ENCODE assay signal across 9 cellular contexts in genomic region chr11:88535916-88536547, GRCh38.
A peak's percentile ranks its signal among the peaks of the same experiment; 100 is the strongest.
DNase-seq lines count a peak whose midpoint lies in the region; ATAC-seq and TF ChIP-seq lines count a peak whose summit lies in the region.
"Had no signal": no experiment of that assay in that cellular context is flagged by ENCODE, and none has a peak within 500 bp of the region (broad histone marks: within the 10 kb centered on the region; RNA-seq: fewer than 3 reads in every experiment).

No MANE protein-coding gene starts in this region.

- WGBS in lower leg skin, 2 donors, result 27 to 40% methylated on average over 2 of the region's 2 CpGs

- peak; percentile 38 for ATAC-seq in GM19468 (IDR thresholded peaks at IDR 0.05; ENCODE audit: extremely low read depth, unreplicated experiment)
- peak; percentile 45 for ATAC-seq in effector memory CD8-positive, alpha-beta T cell (replicated peaks)

- TF ChIP-seq POLR2A in lower leg skin (IDR thresholded peaks at IDR 0.05), result no peak

- no peaks in the 10 kb centered on the region for H3K27me3 Mint-ChIP-seq in effector memory CD8-positive, alpha-beta T cell
- H3K27me3 Mint-ChIP-seq: activated naive CD4-positive, alpha-beta T cell treated with anti-CD3 and anti-CD28 coated beads, Interleukin-2, amount 50 U/mL, for 24 hours had no signal

- no peaks in the 10 kb centered on the region for H3K4me1 Mint-ChIP-seq in effector memory CD8-positive, alpha-beta T cell (ENCODE audit: low read depth in 2 of 2)
- H3K4me1 Mint-ChIP-seq: activated naive CD4-positive, alpha-beta T cell treated with anti-CD3 and anti-CD28 coated beads, Interleukin-2, amount 50 U/mL, for 24 hours had no signal

- no peaks in the 10 kb centered on the region for H3K9me3 Mint-ChIP-seq in effector memory CD8-positive, alpha-beta T cell
- H3K9me3 Mint-ChIP-seq: activated naive CD4-positive, alpha-beta T cell treated with anti-CD3 and anti-CD28 coated beads, Interleukin-2, amount 50 U/mL, for 24 hours had no signal

- TF ChIP-seq CTCF in lower leg skin (IDR thresholded peaks at IDR 0.05), result no peak

- DNase-seq in AG08395 (ENCODE audit: low spot score) (peak; percentile 83), HT-29 (ENCODE audit: low spot score) (peak; percentile 72), stromal cell of bone marrow (ENCODE audit: low read depth) (peak; percentile 83), NCI-H1930 (lab: John Stamatoyannopoulos, UW) (no peak), lower leg skin (ENCODE audit: low spot score in 2 of 2) (no peak)
- DNase-seq in effector memory CD8-positive, alpha-beta T cell, result no peak
- DNase-seq in stimulated activated CD4-positive, alpha-beta T cell treated with anti-CD3 and anti-CD28 coated beads, Interleukin-4, amount 100 ng/mL, for 4 hours, result no peak

- H3K4me3 Mint-ChIP-seq in effector memory CD8-positive, alpha-beta T cell, result no peak overlapping the region
- H3K4me3 Mint-ChIP-seq: activated naive CD4-positive, alpha-beta T cell treated with anti-CD3 and anti-CD28 coated beads, Interleukin-2, amount 50 U/mL, for 24 hours had no signal

- H3K4me3 ChIP-seq in lower leg skin (ENCODE audit: low read depth, poor library complexity, severe bottlenecking), result no peak overlapping the region

- H3K27ac Mint-ChIP-seq in effector memory CD8-positive, alpha-beta T cell, result no peak overlapping the region
- H3K27ac Mint-ChIP-seq: activated naive CD4-positive, alpha-beta T cell treated with anti-CD3 and anti-CD28 coated beads, Interleukin-2, amount 50 U/mL, for 24 hours had no signal

- intact Hi-C loops in lower leg skin (cut with DNase I; ENCODE audit: low total_unique reads), result no loop called here

- no peaks in the 10 kb centered on the region for H3K36me3 Mint-ChIP-seq in effector memory CD8-positive, alpha-beta T cell (ENCODE audit: insufficient read depth)
- H3K36me3 Mint-ChIP-seq: activated naive CD4-positive, alpha-beta T cell treated with anti-CD3 and anti-CD28 coated beads, Interleukin-2, amount 50 U/mL, for 24 hours had no signal

Comparison
In these comparisons a context has a peak if more than half of its experiments do, and no peak if none do; other contexts are left out.
1. DNase-seq: peak in AG08395 (single experiment), HT-29 (single experiment) and stromal cell of bone marrow (single experiment); none in effector memory CD8-positive, alpha-beta T cell (0 of 3), NCI-H1930 (0 of 2), stimulated activated CD4-positive, alpha-beta T cell treated with anti-CD3 and anti-CD28 coated beads, Interleukin-4, amount 100 ng/mL, for 4 hours (0 of 2) and lower leg skin (0 of 2).